Comparison of ENCODE assay signal across 14 cellular contexts in the genomic region with DNA sequence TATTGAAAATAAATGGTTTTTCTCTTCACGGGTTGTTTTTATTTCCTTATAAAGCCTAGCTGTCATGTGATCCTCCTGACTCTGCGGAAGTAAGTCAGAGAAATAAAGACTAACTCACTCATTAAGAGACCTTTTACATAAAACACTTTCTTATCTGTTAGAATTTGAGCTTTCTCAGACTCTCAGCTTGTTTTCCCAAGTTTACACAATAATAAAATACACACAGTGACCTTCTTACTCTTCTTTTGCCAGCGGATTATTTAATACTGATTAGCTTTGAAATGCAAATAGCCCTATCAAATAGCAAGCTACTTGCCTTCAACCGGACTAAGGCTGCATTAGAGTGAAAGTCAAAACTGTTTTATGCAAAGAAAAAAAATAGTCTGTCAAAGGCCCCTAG. TPM values are rescaled to one million over a fixed set of nuclear protein-coding genes. Genes with fewer than 3 reads are reported as not detected.
DNase-seq lines count a peak whose midpoint lies in the region; ATAC-seq, FAIRE-seq and TF ChIP-seq lines count a peak whose summit lies in the region.
"Had no signal": no experiment of that assay in that cellular context is flagged by ENCODE, and none has a peak within 500 bp of the region (broad histone marks: within the 10 kb centered on the region; RNA-seq: fewer than 3 reads in every experiment).

No MANE protein-coding gene starts in this region.

- no peaks in the 10 kb centered on the region for H3K36me3 ChIP-seq in HUES6 (ENCODE audit: control insufficient read depth, insufficient read depth, low read length)
- no peaks in the 10 kb centered on the region for H3K36me3 ChIP-seq in bronchial epithelial cell (ENCODE audit: control insufficient read depth, insufficient read depth, low read length)
- H3K36me3 ChIP-seq: BLaER1 treated with 17β-estradiol and CSF1 and Interleukin-3, amounts not matched to agents 10 nM and 100 nM; esophagus squamous epithelium had no signal

- TF ChIP-seq CTCF in bronchial epithelial cell (IDR thresholded peaks at IDR 0.05; ENCODE audit: insufficient read depth, low read length, severe bottlenecking) (no peak), HFFc6 (IDR thresholded peaks at IDR 0.05) (no peak)

- H3K27me3 ChIP-seq in HUES6 (ENCODE audit: control insufficient read depth, insufficient read depth, low read length) = no peaks in the 10 kb centered on the region
- no peaks in the 10 kb centered on the region for H3K27me3 ChIP-seq in bronchial epithelial cell (ENCODE audit: control insufficient read depth, insufficient read depth, low read length)
- H3K27me3 ChIP-seq: BLaER1 treated with 17β-estradiol and CSF1 and Interleukin-3, amounts not matched to agents 10 nM and 100 nM; esophagus squamous epithelium had no signal

- H3K9ac ChIP-seq in HUES6 (ENCODE audit: low read length) = peak overlapping the region; percentile 11
- H3K9ac ChIP-seq: BLaER1 treated with 17β-estradiol and CSF1 and Interleukin-3, amounts not matched to agents 10 nM and 100 nM had no signal

- no peaks in the 10 kb centered on the region for H3K9me3 Mint-ChIP-seq in naive thymus-derived CD8-positive, alpha-beta T cell
- H3K9me3 Mint-ChIP-seq in HFFc6 = no peaks in the 10 kb centered on the region
- H3K9me3 Mint-ChIP-seq: IgD-negative memory B cell had no signal

- DNase-seq in bronchial epithelial cell (ENCODE audit: low read depth) (peak; percentile 27), pons (ENCODE audit: low spot score) (peak; percentile 68), HFFc6 (no peak), NCI-H774 (lab: John Stamatoyannopoulos, UW) (no peak)
- DNase-seq in naive thymus-derived CD8-positive, alpha-beta T cell = no peak
- DNase-seq: amygdala, esophagus squamous epithelium, NCI-H2081 had no signal

- FAIRE-seq in bronchial epithelial cell (lab: Jason Lieb, UNC) (no peak), islet of Langerhans (lab: Jason Lieb, UNC) (peak; percentile 70)
- FAIRE-seq: RCC 7860 had no signal

- POLR2A ChIA-PET in naive thymus-derived CD8-positive, alpha-beta T cell (lab: Charles Lee) = no interaction called here

- H3K36me3 Mint-ChIP-seq in naive thymus-derived CD8-positive, alpha-beta T cell = no peaks in the 10 kb centered on the region
- H3K36me3 Mint-ChIP-seq in HFFc6 (ENCODE audit: low read depth) = no peaks in the 10 kb centered on the region
- H3K36me3 Mint-ChIP-seq: IgD-negative memory B cell had no signal

- H3K9me3 ChIP-seq in HUES6 (ENCODE audit: control insufficient read depth, insufficient read depth, low read depth, low read length) = no peaks in the 10 kb centered on the region
- H3K9me3 ChIP-seq: BLaER1 treated with 17β-estradiol and CSF1 and Interleukin-3, amounts not matched to agents 10 nM and 100 nM; esophagus squamous epithelium had no signal

- H3K27ac ChIP-seq in HUES6 (ENCODE audit: low read depth, low read length) = no peak overlapping the region
- H3K27ac ChIP-seq: BLaER1 treated with 17β-estradiol and CSF1 and Interleukin-3, amounts not matched to agents 10 nM and 100 nM; esophagus squamous epithelium had no signal

- H3K27me3 Mint-ChIP-seq in naive thymus-derived CD8-positive, alpha-beta T cell = peaks cover 0 to 4% (median 0%) of the 10 kb centered on the region in 5 donors
- H3K27me3 Mint-ChIP-seq in HFFc6 (ENCODE audit: insufficient read depth) = no peaks in the 10 kb centered on the region

- H3K4me3 ChIP-seq in HUES6 (ENCODE audit: low read depth, low read length) (peak overlapping the region; percentile 54), bronchial epithelial cell (ENCODE audit: low read depth, low read length) (no peak overlapping the region)
- H3K4me3 ChIP-seq: BLaER1 treated with 17β-estradiol and CSF1 and Interleukin-3, amounts not matched to agents 10 nM and 100 nM; esophagus squamous epithelium had no signal

- no peaks in the 10 kb centered on the region for H3K4me1 Mint-ChIP-seq in naive thymus-derived CD8-positive, alpha-beta T cell
- peaks cover 23% of the 10 kb centered on the region for H3K4me1 Mint-ChIP-seq in HFFc6 (ENCODE audit: low read depth)
- H3K4me1 Mint-ChIP-seq: IgD-negative memory B cell had no signal

- no peak overlapping the region for H3K4me3 Mint-ChIP-seq in naive thymus-derived CD8-positive, alpha-beta T cell
- H3K4me3 Mint-ChIP-seq in HFFc6 = no peak overlapping the region
- H3K4me3 Mint-ChIP-seq: IgD-negative memory B cell had no signal

- no peak for ATAC-seq in naive thymus-derived CD8-positive, alpha-beta T cell
- ATAC-seq in HG02759 (IDR thresholded peaks at IDR 0.05; ENCODE audit: unreplicated experiment) = no peak

- no peak overlapping the region for H3K27ac Mint-ChIP-seq in naive thymus-derived CD8-positive, alpha-beta T cell
- H3K27ac Mint-ChIP-seq in HFFc6 = no peak overlapping the region; the same call in 1 of the 2 replicates
- H3K27ac Mint-ChIP-seq: IgD-negative memory B cell had no signal

- peaks cover 8% of the 10 kb centered on the region for H3K4me1 ChIP-seq in HUES6 (ENCODE audit: control insufficient read depth, insufficient read depth, low read length)

RNA-seq across cellular contexts. Expression of a gene that starts 45.5 kb away (rescaled TPM):
- 27.9 and 43.5 TPM in 2 replicates for total RNA-seq in bronchial epithelial cell
- total RNA-seq in naive thymus-derived CD8-positive, alpha-beta T cell = under 1 TPM; 0.99 TPM
- polyA plus RNA-seq in naive thymus-derived CD8-positive, alpha-beta T cell = under 1 TPM; 0.20 to 0.99 (median 0.66) TPM
- total RNA-seq in HFFc6 (2021; fragmentation: NEBNext Ultra II Directional; extraction: Animal tissue kit (Norgen Biotek cat#: 25700)) = under 1 TPM in 4 of 6 experiments, not detected in 2; 0.05 to 0.28 (median 0.09) TPM
- polyA plus RNA-seq: IgD-negative memory B cell had no signal

Comparison
In these comparisons a context has a peak if more than half of its experiments do, and no peak if none do; other contexts are left out.
1. DNase-seq: peak in bronchial epithelial cell (single experiment) and pons (single experiment); none in naive thymus-derived CD8-positive, alpha-beta T cell (0 of 10), HFFc6 (single experiment) and NCI-H774 (single experiment).
2. RNA of a gene that starts 45.5 kb away (total RNA-seq): 27.9 to 43.5 TPM in bronchial epithelial cell; 0.99 TPM in naive thymus-derived CD8-positive, alpha-beta T cell and 0.05 to 0.28 TPM in HFFc6; every median in the first group is over 10 times any median in the second.